15 cellular contexts compared by ENCODE assay signal in genomic region chr7:158274996-158275395, GRCh38.
DNase-seq lines count a peak whose midpoint lies in the region; ATAC-seq and TF ChIP-seq lines count a peak whose summit lies in the region.
"Had no signal": no experiment of that assay in that cellular context is flagged by ENCODE, and none has a peak within 500 bp of the region (broad histone marks: within the 10 kb centered on the region; RNA-seq: fewer than 3 reads in every experiment).

No MANE protein-coding gene starts in this region.

- peak; percentile 23; the same call in 1 of the 3 replicates for ATAC-seq in RWPE2 (ENCODE audit: low read depth)
- no peak for ATAC-seq in HG03196 (IDR thresholded peaks at IDR 0.05; ENCODE audit: unreplicated experiment)

- TF ChIP-seq CTCF in RWPE2 (IDR thresholded peaks at IDR 0.05; ENCODE audit: poor library complexity, severe bottlenecking) = no peak
- TF ChIP-seq CTCF in suprapubic skin (IDR thresholded peaks at IDR 0.05) = no peak

- H3K4me3 ChIP-seq in RWPE2 (ENCODE audit: severe bottlenecking) = no peak overlapping the region
- no peak overlapping the region for H3K4me3 ChIP-seq in suprapubic skin

- peak; percentile 13 for DNase-seq in NCI-H146 (lab: John Stamatoyannopoulos, UW)
- no peak for DNase-seq in NCI-H146 treated with DMSO at 0.1 percent for 48 hours (lab: John Stamatoyannopoulos, UW; ENCODE audit: unreplicated experiment)
- peak; percentile 41 for DNase-seq in RWPE2 (ENCODE audit: low spot score)
- peak; percentile 64 for DNase-seq in mesenteric fat pad (ENCODE audit: low spot score)
- DNase-seq in suprapubic skin (ENCODE audit: low spot score in 2 of 2) = peak; percentile 43 to 44
- no peak for DNase-seq in AG08396 (ENCODE audit: low spot score)
- no peak for DNase-seq in kidney tubule cell (ENCODE audit: low spot score)
- DNase-seq: C1 segment of cervical spinal cord, EL, HCEC 1CT, NCI-H1048, NCI-H187, NCI-H524 had no signal

- no peak for TF ChIP-seq EP300 in suprapubic skin (IDR thresholded peaks at IDR 0.05)

- 57% methylated on average over 5 of the region's 12 CpGs for WGBS in suprapubic skin

- H3K9me3 ChIP-seq in RWPE2 (ENCODE audit: severe bottlenecking) = no peaks in the 10 kb centered on the region
- no peaks in the 10 kb centered on the region for H3K9me3 ChIP-seq in suprapubic skin

- no peaks in the 10 kb centered on the region for H3K36me3 ChIP-seq in RWPE2 (ENCODE audit: low read depth)
- H3K36me3 ChIP-seq in suprapubic skin = no peaks in the 10 kb centered on the region

- no peaks in the 10 kb centered on the region for H3K27me3 ChIP-seq in RWPE2 (ENCODE audit: insufficient read depth, poor library complexity, severe bottlenecking)
- H3K27me3 ChIP-seq in suprapubic skin = peaks cover 4% of the 10 kb centered on the region

- no peaks in the 10 kb centered on the region for H3K4me1 ChIP-seq in RWPE2 (ENCODE audit: insufficient read depth, poor library complexity, severe bottlenecking)
- H3K4me1 ChIP-seq in suprapubic skin = no peaks in the 10 kb centered on the region

- H3K27ac ChIP-seq in RWPE2 (ENCODE audit: poor library complexity, severe bottlenecking) = no peak overlapping the region
- no peak overlapping the region for H3K27ac ChIP-seq in suprapubic skin
- H3K27ac ChIP-seq: 22Rv1 had no signal

- TF ChIP-seq POLR2A in suprapubic skin (IDR thresholded peaks at IDR 0.05) = no peak

Comparison
In these comparisons a context has a peak if more than half of its experiments do, and no peak if none do; other contexts are left out.
1. DNase-seq: peak in NCI-H146 (single experiment), RWPE2 (single experiment), mesenteric fat pad (single experiment) and suprapubic skin (2 of 2); none in NCI-H146 treated with DMSO at 0.1 percent for 48 hours (single experiment), AG08396 (single experiment) and kidney tubule cell (single experiment).